Comparison of ENCODE assay signal across 10 cellular contexts in the genomic region with DNA sequence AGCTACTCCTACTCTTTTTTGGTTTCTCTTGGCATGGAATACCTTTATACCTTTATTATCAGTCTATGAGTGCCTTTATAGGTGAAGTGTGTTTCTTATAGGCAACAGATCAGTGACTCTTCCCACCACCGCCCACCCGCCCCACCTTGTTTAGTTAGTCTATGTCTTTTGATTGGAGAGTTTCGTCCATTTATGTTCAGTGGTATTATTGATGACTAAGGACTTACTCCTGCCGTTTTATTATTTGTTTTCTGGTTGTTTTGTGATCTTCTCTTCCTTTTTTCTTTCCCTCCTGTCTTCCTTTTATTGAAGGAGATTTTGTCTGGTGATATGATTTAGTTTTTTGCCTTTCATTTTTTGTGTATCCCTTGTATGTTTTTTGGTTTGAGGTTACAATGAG.
"Had no signal": no experiment of that assay in that cellular context is flagged by ENCODE, and none has a peak within 500 bp of the region (broad histone marks: within the 10 kb centered on the region; RNA-seq: fewer than 3 reads in every experiment).

No MANE protein-coding gene starts in this region.

- H3K4me1 ChIP-seq: HAP-1 had no signal

- H3K9ac ChIP-seq: GM23248, KMS-11 had no signal

- H3K27ac Mint-ChIP-seq: HFFc6 had no signal

- H3K4me3 ChIP-seq: GM23248, HAP-1 had no signal

- H2AFZ ChIP-seq: GM23248 had no signal

- H3K9me3 ChIP-seq: HAP-1 had no signal

- H3K27ac ChIP-seq: GM23248, HL-60, KMS-11 had no signal

- H3K4me3 Mint-ChIP-seq: HFFc6 had no signal

- FAIRE-seq: H54 had no signal

- ATAC-seq: HCT116 had no signal

- H3K36me3 ChIP-seq: HAP-1 had no signal

- DNase-seq: GM23248, GOT3, HFFc6, IMR-90, KBM-7 had no signal

- H3K4me2 ChIP-seq: KMS-11 had no signal
